In the genomic region with DNA sequence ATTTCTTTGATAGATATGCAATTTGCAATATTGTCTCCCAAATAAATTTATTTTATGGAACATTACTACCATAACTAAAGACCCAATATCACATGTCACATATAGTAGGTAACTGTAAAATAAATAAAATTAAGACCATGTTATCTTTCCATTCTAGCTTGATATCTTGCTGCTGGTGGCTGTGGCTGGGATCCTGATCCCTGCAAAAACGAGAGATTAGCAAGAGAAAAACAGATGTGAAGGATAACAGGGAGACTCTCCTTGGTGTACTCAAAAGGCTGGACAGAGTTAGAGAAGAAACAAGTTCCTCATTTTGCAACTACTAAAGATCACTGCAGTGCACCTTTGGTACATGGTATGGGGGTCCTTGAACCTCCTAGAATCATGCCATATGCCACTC, we compare ENCODE assay signal across 22 cellular contexts.
"Had no signal": no experiment of that assay in that cellular context is flagged by ENCODE, and none has a peak within 500 bp of the region (broad histone marks: within the 10 kb centered on the region; RNA-seq: fewer than 3 reads in every experiment).

No MANE protein-coding gene starts in this region.

- H3K36me3 ChIP-seq: gastroesophageal sphincter, heart left ventricle, left ventricle myocardium inferior, neural progenitor cell, right atrium auricular region, stomach, vagina had no signal

- ATAC-seq: activated T-cell treated with anti-CD3 and anti-CD28 coated beads, Interleukin-2, amount 50 U/mL, for 4 hours; gastroesophageal sphincter; heart left ventricle had no signal

- H3K27ac Mint-ChIP-seq: activated naive CD4-positive, alpha-beta T cell treated with anti-CD3 and anti-CD28 coated beads, Interleukin-2, amount 50 U/mL, for 24 hours; immature natural killer cell; naive B cell; neural progenitor cell; progenitor cell of endocrine pancreas had no signal

- H3K9me3 Mint-ChIP-seq: activated naive CD4-positive, alpha-beta T cell treated with anti-CD3 and anti-CD28 coated beads, Interleukin-2, amount 50 U/mL, for 24 hours; activated T-cell treated with anti-CD3 and anti-CD28 coated beads, Interleukin-2, amount 50 U/mL, for 4 hours; immature natural killer cell; naive B cell; neural progenitor cell had no signal

- H3K4me1 Mint-ChIP-seq: immature natural killer cell had no signal

- H3K4me1 ChIP-seq: neural progenitor cell had no signal

- DNase-seq: activated CD4-positive, alpha-beta T cell treated with anti-CD3 and anti-CD28 coated beads, Interleukin-2, amount 50 U/mL, for 1 hour; activated CD4-positive, CD25-positive, alpha-beta regulatory T cell treated with anti-CD3 and anti-CD28 coated beads, Interleukin-2, amount 50 U/mL, for 72 hours; activated CD8-positive, alpha-beta memory T cell treated with anti-CD3 and anti-CD28 coated beads, Interleukin-2, amount 50 U/mL, for 4 hours; activated effector memory CD4-positive, alpha-beta T cell treated with Interleukin-2 at 50 U/mL for 16 hours; activated T-cell treated with anti-CD3 and anti-CD28 coated beads, Interleukin-2, amount 50 U/mL, for 4 hours; cerebellar nuclear complex; effector CD4-positive, alpha-beta T cell; heart left ventricle; immature natural killer cell; kidney glomerular epithelial cell; left ventricle myocardium inferior; naive B cell; stimulated activated CD4-positive, alpha-beta T cell treated with anti-CD3 and anti-CD28 coated beads, Interleukin-12 subunit alpha, Interleukin-12 subunit beta, amount 100 ng/mL, for 4 hours; stimulated activated CD4-positive, alpha-beta T cell treated with anti-CD3 and anti-CD28 coated beads, Interleukin-1b, Interleukin-23, amount 100 ng/mL, for 48 hours; stomach had no signal

- H3K36me3 Mint-ChIP-seq: activated naive CD4-positive, alpha-beta T cell treated with anti-CD3 and anti-CD28 coated beads, Interleukin-2, amount 50 U/mL, for 24 hours; immature natural killer cell; naive B cell; neural progenitor cell had no signal

- H3K27me3 ChIP-seq: heart left ventricle, neural progenitor cell, right atrium auricular region, stomach, vagina had no signal

- H3K27ac ChIP-seq: gastroesophageal sphincter, neural progenitor cell, stomach, vagina, VCaP had no signal

- H3K4me3 ChIP-seq: gastroesophageal sphincter, heart left ventricle, left ventricle myocardium inferior, neural progenitor cell, right atrium auricular region, stomach, vagina had no signal

- H3K9me3 ChIP-seq: gastroesophageal sphincter, heart left ventricle, left ventricle myocardium inferior, right atrium auricular region, stomach, vagina had no signal

- H3K4me3 Mint-ChIP-seq: activated naive CD4-positive, alpha-beta T cell treated with anti-CD3 and anti-CD28 coated beads, Interleukin-2, amount 50 U/mL, for 24 hours; activated T-cell treated with anti-CD3 and anti-CD28 coated beads, Interleukin-2, amount 50 U/mL, for 4 hours; immature natural killer cell; neural progenitor cell had no signal
